26 cellular contexts compared by ENCODE assay signal in the genomic region with DNA sequence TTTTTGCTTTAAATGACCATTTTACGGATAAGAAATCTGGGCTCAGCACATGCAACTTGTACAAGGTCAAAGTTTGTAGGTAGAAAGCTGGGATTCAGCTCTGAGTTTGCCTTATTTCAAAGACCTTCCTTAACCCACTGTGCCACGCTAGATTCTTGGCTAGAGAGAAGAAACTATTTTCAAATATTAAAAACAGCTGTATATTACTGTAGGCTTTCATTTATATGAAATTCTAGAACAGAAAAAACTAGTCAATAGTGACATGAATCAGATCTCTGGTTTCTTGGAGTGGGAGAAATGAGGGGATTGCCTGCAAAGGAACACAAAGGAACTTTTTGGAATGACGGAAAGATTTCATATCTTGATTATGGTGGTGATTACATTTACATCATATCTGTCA.
"Had no signal": no experiment of that assay in that cellular context is flagged by ENCODE, and none has a peak within 500 bp of the region (broad histone marks: within the 10 kb centered on the region; RNA-seq: fewer than 3 reads in every experiment).

No MANE protein-coding gene starts in this region.

- DNase-seq: activated B cell treated with CpG ODN at 0.5 μM for 24 hours; activated CD4-positive, alpha-beta T cell treated with anti-CD3 and anti-CD28 coated beads for 48 hours; activated CD4-positive, alpha-beta T cell treated with anti-CD3 and anti-CD28 coated beads, Interleukin-2, amount 50 U/mL, for 1 hour; activated CD4-positive, alpha-beta T cell treated with anti-CD3 and anti-CD28 coated beads, Interleukin-2, amount 50 U/mL, for 48 hours; activated CD8-positive, alpha-beta memory T cell treated with anti-CD3 and anti-CD28 coated beads for 24 hours; activated CD8-positive, alpha-beta T cell treated with anti-CD3 and anti-CD28 coated beads for 36 hours; activated effector memory CD4-positive, alpha-beta T cell treated with anti-CD3 and anti-CD28 coated beads, Interleukin-2, amount 50 U/mL, for 16 hours; activated naive CD4-positive, alpha-beta T cell treated with anti-CD3 and anti-CD28 coated beads for 36 hours; activated naive CD8-positive, alpha-beta T cell treated with anti-CD3 and anti-CD28 coated beads for 36 hours; activated naive CD8-positive, alpha-beta T cell treated with anti-CD3 and anti-CD28 coated beads, Interleukin-2, amount 50 U/mL, for 24 hours; activated T-cell treated with anti-CD3 and anti-CD28 coated beads, Interleukin-2, amount 50 U/mL, for 48 hours; central memory CD4-positive, alpha-beta T cell; cerebellar nuclear complex; colonic mucosa; effector CD8-positive, alpha-beta T cell; esophagus squamous epithelium; head of caudate nucleus; hippocampal formation; T-helper 17 cell; T1000; WERI-Rb-1 had no signal

- ATAC-seq: activated CD4-positive, CD25-positive, alpha-beta regulatory T cell treated with anti-CD3 and anti-CD28 coated beads, Interleukin-2, amount 50 U/mL, for 24 hours; activated CD8-positive, alpha-beta T cell treated with anti-CD3 and anti-CD28 coated beads for 36 hours; activated naive CD8-positive, alpha-beta T cell treated with anti-CD3 and anti-CD28 coated beads, Interleukin-2, amount 50 U/mL, for 24 hours; T-helper 17 cell had no signal

- H3K27me3 ChIP-seq: ascending aorta, breast epithelium, cardiac muscle cell, colonic mucosa, esophagus squamous epithelium had no signal

- H3K36me3 ChIP-seq: ascending aorta, breast epithelium, cardiac muscle cell, colonic mucosa, esophagus squamous epithelium, WERI-Rb-1 had no signal

- H3K27ac ChIP-seq: ascending aorta, breast epithelium, cardiac muscle cell, colonic mucosa, epithelial cell of prostate, esophagus squamous epithelium, WERI-Rb-1 had no signal

- H3K4me1 ChIP-seq: ascending aorta, breast epithelium, esophagus squamous epithelium had no signal

- H3K9me3 ChIP-seq: ascending aorta, breast epithelium, colonic mucosa, esophagus squamous epithelium had no signal

- H3K4me3 ChIP-seq: ascending aorta, breast epithelium, cardiac muscle cell, colonic mucosa, esophagus squamous epithelium had no signal
